27 cellular contexts compared by ENCODE assay signal in the genomic region with DNA sequence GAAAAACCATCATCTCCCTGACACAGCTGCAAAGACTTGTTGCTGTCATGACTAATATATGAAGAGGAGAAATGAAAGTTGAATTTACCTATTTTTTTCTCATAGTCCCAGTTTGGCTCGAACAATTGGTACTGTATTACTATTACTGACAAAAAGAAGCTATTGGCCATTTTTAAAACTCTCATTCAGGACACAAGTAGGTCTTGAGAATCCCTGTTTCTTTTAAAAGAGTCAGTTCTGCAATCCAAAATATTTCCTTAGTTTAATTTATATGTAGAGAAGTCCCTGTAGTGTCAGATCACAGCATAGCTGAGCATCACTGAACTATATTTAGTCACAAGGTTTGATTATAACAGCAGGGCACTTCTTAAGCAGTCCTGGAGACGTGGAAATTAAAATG. TPM values are rescaled to one million over a fixed set of nuclear protein-coding genes. Genes with fewer than 3 reads are reported as not detected.
DNase-seq lines count a peak whose midpoint lies in the region; ATAC-seq, FAIRE-seq and TF ChIP-seq lines count a peak whose summit lies in the region.
"Had no signal": no experiment of that assay in that cellular context is flagged by ENCODE, and none has a peak within 500 bp of the region (broad histone marks: within the 10 kb centered on the region; RNA-seq: fewer than 3 reads in every experiment).

No MANE protein-coding gene starts in this region.

- H3K36me3 ChIP-seq in adrenal gland (replicated peaks in 1 of 2) = no peaks in the 10 kb centered on the region
- H3K36me3 ChIP-seq in gastroesophageal sphincter = no peaks in the 10 kb centered on the region
- H3K36me3 ChIP-seq in testis (ENCODE audit: low read depth, missing control alignments) = no peaks in the 10 kb centered on the region
- H3K36me3 ChIP-seq: ascending aorta, spleen had no signal

- TF ChIP-seq POLR2A in adrenal gland (IDR thresholded peaks at IDR 0.05) = no peak
- no peak for TF ChIP-seq POLR2A in gastroesophageal sphincter (IDR thresholded peaks at IDR 0.05)
- no peak for TF ChIP-seq POLR2A in testis (IDR thresholded peaks at IDR 0.05)

- H3K27me3 ChIP-seq in adrenal gland (no peaks in the 10 kb centered on the region), gastroesophageal sphincter (no peaks in the 10 kb centered on the region), testis (no peaks in the 10 kb centered on the region)
- H3K27me3 ChIP-seq: ascending aorta, spleen had no signal

- 73 to 83% (median 75%) methylated on average over 2 of the region's 2 CpGs for WGBS in adrenal gland, 4 donors
- WGBS in gastroesophageal sphincter (ENCODE audit: low coverage in 1 of 2), 2 donors = 34 to 54% methylated on average over 2 of the region's 2 CpGs
- WGBS in testis, 2 donors = 60 to 65% methylated on average over 2 of the region's 2 CpGs

- FAIRE-seq in D721Med (lab: Jason Lieb, UNC) = no peak
- FAIRE-seq: endometrium, HTR-8/SVneo had no signal

- no peak for TF ChIP-seq EP300 in gastroesophageal sphincter (IDR thresholded peaks at IDR 0.05)

- ATAC-seq in HG03432 (IDR thresholded peaks at IDR 0.05; ENCODE audit: unreplicated experiment) = peak; percentile 42
- ATAC-seq in gastroesophageal sphincter = peak; percentile 19
- no peak for ATAC-seq in GM18502 (IDR thresholded peaks at IDR 0.05; ENCODE audit: poor library complexity, unreplicated experiment)
- ATAC-seq in HG03439 (IDR thresholded peaks at IDR 0.05; ENCODE audit: unreplicated experiment) = no peak
- ATAC-seq: natural killer cell treated with Interleukin-12 subunit alpha and Interleukin-12 subunit beta and Interleukin-15 and Interleukin-18, amount 100 ng/mL, for 72 hours; PC-3 had no signal

- H3K27ac ChIP-seq in adrenal gland (peak overlapping the region in 3 of 5 donors; percentile 18 to 61 (median 44)), gastroesophageal sphincter (peak overlapping the region; percentile 47 to 71 (median 67)), testis (peak overlapping the region; percentile 24 to 79)
- H3K27ac ChIP-seq: ascending aorta, spleen had no signal

- intact Hi-C loops in adrenal gland (cut with DNase I) = no loop called here
- intact Hi-C loops in testis (cut with DNase I; ENCODE audit: low total_unique reads) = no loop called here

- H3K4me1 ChIP-seq in adrenal gland (replicated peaks in 1 of 2) = no peaks in the 10 kb centered on the region
- H3K4me1 ChIP-seq in gastroesophageal sphincter = peaks cover 7 to 39% (median 9%) of the 10 kb centered on the region in 3 donors
- no peaks in the 10 kb centered on the region for H3K4me1 ChIP-seq in testis
- H3K4me1 ChIP-seq: spleen had no signal

- DNase-seq in adrenal gland (no peak), testis (no peak), D721Med (ENCODE audit: insufficient read length, low spot score) (no peak)
- DNase-seq: activated CD4-positive, alpha-beta memory T cell treated with anti-CD3 and anti-CD28 coated beads for 36 hours; activated CD4-positive, CD25-positive, alpha-beta regulatory T cell treated with anti-CD3 and anti-CD28 coated beads, Interleukin-2, amount 50 U/mL, for 72 hours; activated CD8-positive, alpha-beta memory T cell treated with anti-CD3 and anti-CD28 coated beads, Interleukin-2, amount 50 U/mL, for 4 hours; dermis blood vessel endothelial cell; glutamatergic neuron; HCEC 1CT; islet precursor cell; KBM-7; MM.1S; NCI-H146; NCI-H524; PC-3; retina; spleen; stimulated activated CD4-positive, alpha-beta T cell treated with anti-CD3 and anti-CD28 coated beads, Interleukin-2, amount 100 ng/mL, for 48 hours; T-helper 2 cell had no signal

- H3K4me3 ChIP-seq in adrenal gland (no peak overlapping the region), gastroesophageal sphincter (no peak overlapping the region), testis (no peak overlapping the region)
- H3K4me3 ChIP-seq: spleen had no signal

- no peak for TF ChIP-seq CTCF in adrenal gland (IDR thresholded peaks at IDR 0.05)
- no peak for TF ChIP-seq CTCF in gastroesophageal sphincter (IDR thresholded peaks at IDR 0.05)
- no peak for TF ChIP-seq CTCF in testis (IDR thresholded peaks at IDR 0.05)
- no peak for TF ChIP-seq CTCF in D721Med (IDR thresholded peaks at IDR 0.05; ENCODE audit: insufficient read depth, missing control alignments)

- H3K9me3 ChIP-seq in adrenal gland (replicated peaks in 1 of 3) = no peaks in the 10 kb centered on the region
- H3K9me3 ChIP-seq in gastroesophageal sphincter = no peaks in the 10 kb centered on the region
- no peaks in the 10 kb centered on the region for H3K9me3 ChIP-seq in testis
- H3K9me3 ChIP-seq: ascending aorta, spleen had no signal

RNA-seq across cellular contexts. Expression of a gene that starts 12.2 kb away (rescaled TPM):
- total RNA-seq in adrenal gland (100 to 1,000 TPM in 2 of 8 donors, 10 to 100 TPM in 6; 56.0 to 140 (median 92.0) TPM), gastroesophageal sphincter (100 to 1,000 TPM; 113 to 173 (median 128) TPM), testis (10 to 100 TPM; 43.3 to 48.9 TPM)
- polyA plus RNA-seq in adrenal gland (100 to 1,000 TPM in 1 of 3 donors, 10 to 100 TPM in 2; 29.2 to 314 (median 31.6) TPM), testis (ENCODE audit: insufficient read depth, low read depth, low replicate concordance) (66.2 TPM)

Comparison
In these comparisons a context has a peak if more than half of its experiments do, and no peak if none do; other contexts are left out.
1. ATAC-seq: peak in HG03432 (single experiment) and gastroesophageal sphincter (single experiment); none in GM18502 (single experiment) and HG03439 (single experiment).
2. Peak in every context shown above with its lines, with median percentiles within 50 percentile points of each other: H3K27ac ChIP-seq.